ENCODE assay signal across 8 cellular contexts in genomic region chr12:6764011-6764828, GRCh38. TPM values are rescaled to one million over a fixed set of nuclear protein-coding genes. Genes with fewer than 3 reads are reported as not detected.
DNase-seq lines count a peak whose midpoint lies in the region; ATAC-seq lines count a peak whose summit lies in the region.

No MANE protein-coding gene starts in this region.

- peak; percentile 36 to 49 for DNase-seq in AML-193 (lab: John Stamatoyannopoulos, UW)
- peak; percentile 96 to 97 for DNase-seq in NCI-H187 (lab: John Stamatoyannopoulos, UW)
- peak in 2 of 3 donors; percentile 31 to 47 for DNase-seq in T-helper 17 cell
- peak; percentile 97 for DNase-seq in dedifferentiated amniotic fluid mesenchymal stem cell (ENCODE audit: extremely low spot score)
- DNase-seq in kidney glomerular epithelial cell (lab: John Stamatoyannopoulos, UW): peak; percentile 98
- DNase-seq in stimulated activated CD4-positive, alpha-beta T cell treated with anti-CD3 and anti-CD28 coated beads, Interleukin-2, amount 100 ng/mL, for 24 hours: peak; percentile 32 to 49

- H3K4me1 Mint-ChIP-seq in T-helper 17 cell: peaks cover 28% of the 10 kb centered on the region

- peaks cover 56% of the 10 kb centered on the region for H3K27me3 Mint-ChIP-seq in T-helper 17 cell

- ATAC-seq in GM18858 (IDR thresholded peaks at IDR 0.05; ENCODE audit: unreplicated experiment): peak; percentile 80
- ATAC-seq in HG02981 (IDR thresholded peaks at IDR 0.05; ENCODE audit: unreplicated experiment): peak; percentile 87
- peak; percentile 83 for ATAC-seq in T-helper 17 cell

- H3K36me3 Mint-ChIP-seq in T-helper 17 cell (ENCODE audit: low read depth): peaks cover 11% of the 10 kb centered on the region

- peak overlapping the region; percentile 11 for H3K27ac Mint-ChIP-seq in T-helper 17 cell

- peak overlapping the region; percentile 57 for H3K4me3 Mint-ChIP-seq in T-helper 17 cell

- H3K9me3 ChIP-seq in T-helper 17 cell (ENCODE audit: control insufficient read depth, low read length, poor library complexity, severe bottlenecking): no peaks in the 10 kb centered on the region

RNA-seq across cellular contexts. Expression of gene PTMS, which starts 1.9 kb away (rescaled TPM):
- 10 to 100 TPM in 1 of 2 donors, 1 to 10 TPM in 1; 7.0 to 12.0 TPM for total RNA-seq in T-helper 17 cell

RNA-seq across cellular contexts. Expression of gene LAG3, which starts 8.1 kb away (rescaled TPM):
- total RNA-seq in T-helper 17 cell: 1 to 10 TPM; 3.8 to 4.6 TPM

RNA-seq across cellular contexts. Expression of gene MLF2, which starts 11.3 kb away (rescaled TPM):
- total RNA-seq in T-helper 17 cell: 100 to 1,000 TPM; 104 to 108 TPM

RNA-seq across cellular contexts. Expression of gene CD4, which starts 25.1 kb away (rescaled TPM):
- total RNA-seq in T-helper 17 cell: 100 to 1,000 TPM; 187 to 205 TPM

RNA-seq across cellular contexts. Expression of gene COPS7A, which starts 40.4 kb away (rescaled TPM):
- 10 to 100 TPM; 13.9 to 17.9 TPM for total RNA-seq in T-helper 17 cell

Comparison
In these comparisons a context has a peak if more than half of its experiments do, and no peak if none do; other contexts are left out.
1. Peak in every context shown above with its lines: DNase-seq and ATAC-seq.
2. DNase-seq: peak in every context shown above with its lines; median percentile 98 in kidney glomerular epithelial cell; 97 in dedifferentiated amniotic fluid mesenchymal stem cell; 96 in NCI-H187; 42 in AML-193; 40 in stimulated activated CD4-positive, alpha-beta T cell treated with anti-CD3 and anti-CD28 coated beads, Interleukin-2, amount 100 ng/mL, for 24 hours; 39 in T-helper 17 cell.